Comparison of ENCODE assay signal across 13 cellular contexts in the genomic region with DNA sequence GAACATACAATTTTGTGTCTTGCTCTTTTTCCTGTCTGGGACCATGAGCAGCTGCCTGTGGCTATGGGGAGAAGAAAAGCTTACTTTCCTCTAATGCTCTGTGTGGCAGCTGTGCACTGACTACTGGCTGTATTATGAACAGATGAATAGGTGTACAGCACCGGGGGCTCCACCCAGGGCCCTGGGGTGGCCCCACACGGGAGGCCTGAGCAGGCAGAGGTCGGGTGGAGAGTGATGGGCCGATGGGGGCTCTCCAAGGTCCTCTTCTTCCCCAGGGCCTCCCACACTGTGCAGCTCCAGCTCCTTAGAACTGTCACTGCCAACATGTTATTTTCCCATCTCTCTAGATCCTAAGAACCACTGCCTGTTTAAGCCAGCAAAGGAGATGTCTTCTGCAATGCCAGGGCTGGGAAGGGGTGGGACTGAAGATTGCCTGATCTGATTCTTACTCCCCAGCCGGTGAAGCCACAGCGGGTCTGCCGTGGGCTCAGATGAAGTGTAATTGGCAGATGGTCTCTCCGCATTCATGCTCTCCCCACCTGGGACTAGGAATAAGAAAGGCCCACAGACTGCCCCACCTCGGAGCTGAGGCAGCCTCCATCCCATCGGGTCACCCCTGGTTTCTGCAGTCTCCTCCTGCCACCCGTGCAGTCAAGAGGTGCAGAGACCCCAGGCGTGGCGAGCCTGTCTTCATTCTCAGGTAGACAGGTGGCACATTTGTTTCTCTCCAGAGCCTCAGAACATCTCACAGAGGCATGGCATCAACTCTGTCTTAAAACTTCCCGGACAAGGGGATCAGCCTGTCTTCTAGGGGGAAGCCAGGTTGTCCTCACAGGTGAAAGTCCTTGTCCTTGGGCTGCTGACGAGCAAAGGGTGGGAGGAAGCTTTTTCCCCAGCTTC.
"Had no signal": no experiment of that assay in that cellular context is flagged by ENCODE, and none has a peak within 500 bp of the region (broad histone marks: within the 10 kb centered on the region; RNA-seq: fewer than 3 reads in every experiment).

No MANE protein-coding gene starts in this region.

- DNase-seq: activated CD4-positive, alpha-beta T cell treated with anti-CD3 and anti-CD28 coated beads, Interleukin-2, amount 50 U/mL, for 4 hours; activated CD4-positive, CD25-positive, alpha-beta regulatory T cell; activated naive CD4-positive, alpha-beta T cell treated with Interleukin-2 at 50 U/mL for 16 hours; central memory CD4-positive, alpha-beta T cell; heart left ventricle; nephron progenitor cell; ovary; SHP77 treated with DMSO at 0.1 percent for 48 hours; stimulated activated CD4-positive, alpha-beta T cell treated with anti-CD3 and anti-CD28 coated beads, Interleukin-4, amount 100 ng/mL, for 4 hours; T-helper 2 cell; tibial artery had no signal

- H3K4me3 ChIP-seq: heart left ventricle, ovary, tibial artery had no signal

- H3K27me3 ChIP-seq: heart left ventricle, ovary, tibial artery had no signal

- ATAC-seq: esophagus mucosa, left lobe of liver had no signal

- H3K36me3 ChIP-seq: heart left ventricle, ovary, tibial artery had no signal

- H3K9me3 ChIP-seq: heart left ventricle, ovary, tibial artery had no signal

- H3K27ac ChIP-seq: heart left ventricle, ovary, tibial artery had no signal
